Comparison of ENCODE assay signal across 1 cellular context in the genomic region with DNA sequence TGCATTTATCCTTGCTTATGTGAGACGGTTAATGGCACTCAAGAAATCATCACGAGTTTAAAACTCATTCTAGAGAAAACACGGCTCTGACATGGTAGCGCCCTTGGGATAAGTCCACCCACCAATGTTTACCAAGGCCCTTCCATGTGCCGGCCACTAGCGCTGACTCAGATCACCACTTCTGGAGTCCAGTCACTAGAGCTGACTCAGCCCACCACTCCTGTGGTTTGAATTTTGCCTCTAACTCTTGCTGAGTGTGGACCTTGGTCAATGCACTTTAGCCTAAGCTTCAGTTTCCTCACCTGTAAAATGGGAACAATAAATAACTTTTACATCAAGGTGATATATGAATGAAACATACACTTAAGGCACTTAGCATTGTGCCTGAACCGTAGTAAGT.
TF ChIP-seq lines count a peak whose summit lies in the region.

No MANE protein-coding gene starts in this region.

TF ChIP-seq in HepG2, 621 proteins besides CTCF, POLR2A, EP300 and RAD21 (continued from another document and continues in another):
- TF ChIP-seq, protein P1, sequence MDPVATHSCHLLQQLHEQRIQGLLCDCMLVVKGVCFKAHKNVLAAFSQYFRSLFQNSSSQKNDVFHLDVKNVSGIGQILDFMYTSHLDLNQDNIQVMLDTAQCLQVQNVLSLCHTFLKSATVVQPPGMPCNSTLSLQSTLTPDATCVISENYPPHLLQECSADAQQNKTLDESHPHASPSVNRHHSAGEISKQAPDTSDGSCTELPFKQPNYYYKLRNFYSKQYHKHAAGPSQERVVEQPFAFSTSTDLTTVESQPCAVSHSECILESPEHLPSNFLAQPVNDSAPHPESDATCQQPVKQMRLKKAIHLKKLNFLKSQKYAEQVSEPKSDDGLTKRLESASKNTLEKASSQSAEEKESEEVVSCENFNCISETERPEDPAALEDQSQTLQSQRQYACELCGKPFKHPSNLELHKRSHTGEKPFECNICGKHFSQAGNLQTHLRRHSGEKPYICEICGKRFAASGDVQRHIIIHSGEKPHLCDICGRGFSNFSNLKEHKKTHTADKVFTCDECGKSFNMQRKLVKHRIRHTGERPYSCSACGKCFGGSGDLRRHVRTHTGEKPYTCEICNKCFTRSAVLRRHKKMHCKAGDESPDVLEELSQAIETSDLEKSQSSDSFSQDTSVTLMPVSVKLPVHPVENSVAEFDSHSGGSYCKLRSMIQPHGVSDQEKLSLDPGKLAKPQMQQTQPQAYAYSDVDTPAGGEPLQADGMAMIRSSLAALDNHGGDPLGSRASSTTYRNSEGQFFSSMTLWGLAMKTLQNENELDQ (CRISPR knock-in tag; IDR thresholded peaks at IDR 0.05; ENCODE audit: borderline replicate concordance), result no peak
- no peak for TF ChIP-seq ZNF713 (CRISPR knock-in tag; IDR thresholded peaks at IDR 0.05)
- TF ChIP-seq STAG1 (CRISPR knock-in tag; IDR thresholded peaks at IDR 0.05), result no peak
- no peak for TF ChIP-seq ZC3H13 (CRISPR knock-in tag; IDR thresholded peaks at IDR 0.05)
- TF ChIP-seq, protein P2, sequence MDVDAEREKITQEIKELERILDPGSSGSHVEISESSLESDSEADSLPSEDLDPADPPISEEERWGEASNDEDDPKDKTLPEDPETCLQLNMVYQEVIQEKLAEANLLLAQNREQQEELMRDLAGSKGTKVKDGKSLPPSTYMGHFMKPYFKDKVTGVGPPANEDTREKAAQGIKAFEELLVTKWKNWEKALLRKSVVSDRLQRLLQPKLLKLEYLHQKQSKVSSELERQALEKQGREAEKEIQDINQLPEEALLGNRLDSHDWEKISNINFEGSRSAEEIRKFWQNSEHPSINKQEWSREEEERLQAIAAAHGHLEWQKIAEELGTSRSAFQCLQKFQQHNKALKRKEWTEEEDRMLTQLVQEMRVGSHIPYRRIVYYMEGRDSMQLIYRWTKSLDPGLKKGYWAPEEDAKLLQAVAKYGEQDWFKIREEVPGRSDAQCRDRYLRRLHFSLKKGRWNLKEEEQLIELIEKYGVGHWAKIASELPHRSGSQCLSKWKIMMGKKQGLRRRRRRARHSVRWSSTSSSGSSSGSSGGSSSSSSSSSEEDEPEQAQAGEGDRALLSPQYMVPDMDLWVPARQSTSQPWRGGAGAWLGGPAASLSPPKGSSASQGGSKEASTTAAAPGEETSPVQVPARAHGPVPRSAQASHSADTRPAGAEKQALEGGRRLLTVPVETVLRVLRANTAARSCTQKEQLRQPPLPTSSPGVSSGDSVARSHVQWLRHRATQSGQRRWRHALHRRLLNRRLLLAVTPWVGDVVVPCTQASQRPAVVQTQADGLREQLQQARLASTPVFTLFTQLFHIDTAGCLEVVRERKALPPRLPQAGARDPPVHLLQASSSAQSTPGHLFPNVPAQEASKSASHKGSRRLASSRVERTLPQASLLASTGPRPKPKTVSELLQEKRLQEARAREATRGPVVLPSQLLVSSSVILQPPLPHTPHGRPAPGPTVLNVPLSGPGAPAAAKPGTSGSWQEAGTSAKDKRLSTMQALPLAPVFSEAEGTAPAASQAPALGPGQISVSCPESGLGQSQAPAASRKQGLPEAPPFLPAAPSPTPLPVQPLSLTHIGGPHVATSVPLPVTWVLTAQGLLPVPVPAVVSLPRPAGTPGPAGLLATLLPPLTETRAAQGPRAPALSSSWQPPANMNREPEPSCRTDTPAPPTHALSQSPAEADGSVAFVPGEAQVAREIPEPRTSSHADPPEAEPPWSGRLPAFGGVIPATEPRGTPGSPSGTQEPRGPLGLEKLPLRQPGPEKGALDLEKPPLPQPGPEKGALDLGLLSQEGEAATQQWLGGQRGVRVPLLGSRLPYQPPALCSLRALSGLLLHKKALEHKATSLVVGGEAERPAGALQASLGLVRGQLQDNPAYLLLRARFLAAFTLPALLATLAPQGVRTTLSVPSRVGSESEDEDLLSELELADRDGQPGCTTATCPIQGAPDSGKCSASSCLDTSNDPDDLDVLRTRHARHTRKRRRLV (CRISPR knock-in tag; IDR thresholded peaks at IDR 0.05), result no peak
- peak; percentile 87 for TF ChIP-seq SAP130 (CRISPR knock-in tag; IDR thresholded peaks at IDR 0.05; ENCODE audit: low read depth)
- no peak for TF ChIP-seq ZNF225 (CRISPR knock-in tag; IDR thresholded peaks at IDR 0.05)
- TF ChIP-seq ZNF326 (CRISPR knock-in tag; IDR thresholded peaks at IDR 0.05; ENCODE audit: borderline replicate concordance), result no peak
- TF ChIP-seq, protein P3, sequence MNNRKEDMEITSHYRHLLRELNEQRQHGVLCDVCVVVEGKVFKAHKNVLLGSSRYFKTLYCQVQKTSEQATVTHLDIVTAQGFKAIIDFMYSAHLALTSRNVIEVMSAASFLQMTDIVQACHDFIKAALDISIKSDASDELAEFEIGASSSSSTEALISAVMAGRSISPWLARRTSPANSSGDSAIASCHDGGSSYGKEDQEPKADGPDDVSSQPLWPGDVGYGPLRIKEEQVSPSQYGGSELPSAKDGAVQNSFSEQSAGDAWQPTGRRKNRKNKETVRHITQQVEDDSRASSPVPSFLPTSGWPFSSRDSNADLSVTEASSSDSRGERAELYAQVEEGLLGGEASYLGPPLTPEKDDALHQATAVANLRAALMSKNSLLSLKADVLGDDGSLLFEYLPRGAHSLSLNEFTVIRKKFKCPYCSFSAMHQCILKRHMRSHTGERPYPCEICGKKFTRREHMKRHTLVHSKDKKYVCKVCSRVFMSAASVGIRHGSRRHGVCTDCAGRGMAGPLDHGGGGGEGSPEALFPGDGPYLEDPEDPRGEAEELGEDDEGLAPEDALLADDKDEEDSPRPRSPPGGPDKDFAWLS (CRISPR knock-in tag; IDR thresholded peaks at IDR 0.05; ENCODE audit: borderline replicate concordance), result no peak
- no peak for TF ChIP-seq ZNF263 (CRISPR knock-in tag; IDR thresholded peaks at IDR 0.05)
- TF ChIP-seq, protein P4, sequence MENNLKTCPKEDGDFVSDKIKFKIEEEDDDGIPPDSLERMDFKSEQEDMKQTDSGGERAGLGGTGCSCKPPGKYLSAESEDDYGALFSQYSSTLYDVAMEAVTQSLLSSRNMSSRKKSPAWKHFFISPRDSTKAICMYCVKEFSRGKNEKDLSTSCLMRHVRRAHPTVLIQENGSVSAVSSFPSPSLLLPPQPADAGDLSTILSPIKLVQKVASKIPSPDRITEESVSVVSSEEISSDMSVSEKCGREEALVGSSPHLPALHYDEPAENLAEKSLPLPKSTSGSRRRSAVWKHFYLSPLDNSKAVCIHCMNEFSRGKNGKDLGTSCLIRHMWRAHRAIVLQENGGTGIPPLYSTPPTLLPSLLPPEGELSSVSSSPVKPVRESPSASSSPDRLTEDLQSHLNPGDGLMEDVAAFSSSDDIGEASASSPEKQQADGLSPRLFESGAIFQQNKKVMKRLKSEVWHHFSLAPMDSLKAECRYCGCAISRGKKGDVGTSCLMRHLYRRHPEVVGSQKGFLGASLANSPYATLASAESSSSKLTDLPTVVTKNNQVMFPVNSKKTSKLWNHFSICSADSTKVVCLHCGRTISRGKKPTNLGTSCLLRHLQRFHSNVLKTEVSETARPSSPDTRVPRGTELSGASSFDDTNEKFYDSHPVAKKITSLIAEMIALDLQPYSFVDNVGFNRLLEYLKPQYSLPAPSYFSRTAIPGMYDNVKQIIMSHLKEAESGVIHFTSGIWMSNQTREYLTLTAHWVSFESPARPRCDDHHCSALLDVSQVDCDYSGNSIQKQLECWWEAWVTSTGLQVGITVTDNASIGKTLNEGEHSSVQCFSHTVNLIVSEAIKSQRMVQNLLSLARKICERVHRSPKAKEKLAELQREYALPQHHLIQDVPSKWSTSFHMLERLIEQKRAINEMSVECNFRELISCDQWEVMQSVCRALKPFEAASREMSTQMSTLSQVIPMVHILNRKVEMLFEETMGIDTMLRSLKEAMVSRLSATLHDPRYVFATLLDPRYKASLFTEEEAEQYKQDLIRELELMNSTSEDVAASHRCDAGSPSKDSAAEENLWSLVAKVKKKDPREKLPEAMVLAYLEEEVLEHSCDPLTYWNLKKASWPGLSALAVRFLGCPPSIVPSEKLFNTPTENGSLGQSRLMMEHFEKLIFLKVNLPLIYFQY (CRISPR knock-in tag; IDR thresholded peaks at IDR 0.05; ENCODE audit: borderline replicate concordance), result peak; percentile 44; the same call in 1 of the 2 replicates
- TF ChIP-seq ZNF782 (CRISPR knock-in tag; IDR thresholded peaks at IDR 0.05; ENCODE audit: borderline replicate concordance), result no peak
- no peak for TF ChIP-seq NR1H2 (CRISPR knock-in tag; IDR thresholded peaks at IDR 0.05; ENCODE audit: borderline replicate concordance, low read depth)
- no peak for TF ChIP-seq DMAP1 (CRISPR knock-in tag; IDR thresholded peaks at IDR 0.05)
- no peak for TF ChIP-seq MTA1 (CRISPR knock-in tag; IDR thresholded peaks at IDR 0.05; ENCODE audit: borderline replicate concordance)
- no peak for TF ChIP-seq ZNF879 (CRISPR knock-in tag; IDR thresholded peaks at IDR 0.05)
- TF ChIP-seq ZZZ3 (CRISPR knock-in tag; IDR thresholded peaks at IDR 0.05; ENCODE audit: borderline replicate concordance), result no peak
- TF ChIP-seq NR3C1 (CRISPR knock-in tag; IDR thresholded peaks at IDR 0.05), result no peak
- TF ChIP-seq KLF12 (CRISPR knock-in tag; IDR thresholded peaks at IDR 0.05; ENCODE audit: borderline replicate concordance), result no peak
- TF ChIP-seq IRX3 (CRISPR knock-in tag; IDR thresholded peaks at IDR 0.05; ENCODE audit: borderline replicate concordance, low read depth), result no peak
- peak; percentile 91 for TF ChIP-seq ZNF24 (IDR thresholded peaks at IDR 0.05)
- TF ChIP-seq, protein P5, sequence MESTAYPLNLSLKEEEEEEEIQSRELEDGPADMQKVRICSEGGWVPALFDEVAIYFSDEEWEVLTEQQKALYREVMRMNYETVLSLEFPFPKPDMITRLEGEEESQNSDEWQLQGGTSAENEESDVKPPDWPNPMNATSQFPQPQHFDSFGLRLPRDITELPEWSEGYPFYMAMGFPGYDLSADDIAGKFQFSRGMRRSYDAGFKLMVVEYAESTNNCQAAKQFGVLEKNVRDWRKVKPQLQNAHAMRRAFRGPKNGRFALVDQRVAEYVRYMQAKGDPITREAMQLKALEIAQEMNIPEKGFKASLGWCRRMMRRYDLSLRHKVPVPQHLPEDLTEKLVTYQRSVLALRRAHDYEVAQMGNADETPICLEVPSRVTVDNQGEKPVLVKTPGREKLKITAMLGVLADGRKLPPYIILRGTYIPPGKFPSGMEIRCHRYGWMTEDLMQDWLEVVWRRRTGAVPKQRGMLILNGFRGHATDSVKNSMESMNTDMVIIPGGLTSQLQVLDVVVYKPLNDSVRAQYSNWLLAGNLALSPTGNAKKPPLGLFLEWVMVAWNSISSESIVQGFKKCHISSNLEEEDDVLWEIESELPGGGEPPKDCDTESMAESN (CRISPR knock-in tag; conservative IDR thresholded peaks at IDR 0.05), result no peak
- no peak for TF ChIP-seq HDAC6 (IDR thresholded peaks at IDR 0.05; ENCODE audit: low read depth, low read length)
- TF ChIP-seq, protein P6, sequence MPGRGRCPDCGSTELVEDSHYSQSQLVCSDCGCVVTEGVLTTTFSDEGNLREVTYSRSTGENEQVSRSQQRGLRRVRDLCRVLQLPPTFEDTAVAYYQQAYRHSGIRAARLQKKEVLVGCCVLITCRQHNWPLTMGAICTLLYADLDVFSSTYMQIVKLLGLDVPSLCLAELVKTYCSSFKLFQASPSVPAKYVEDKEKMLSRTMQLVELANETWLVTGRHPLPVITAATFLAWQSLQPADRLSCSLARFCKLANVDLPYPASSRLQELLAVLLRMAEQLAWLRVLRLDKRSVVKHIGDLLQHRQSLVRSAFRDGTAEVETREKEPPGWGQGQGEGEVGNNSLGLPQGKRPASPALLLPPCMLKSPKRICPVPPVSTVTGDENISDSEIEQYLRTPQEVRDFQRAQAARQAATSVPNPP (CRISPR knock-in tag; IDR thresholded peaks at IDR 0.05), result no peak
- TF ChIP-seq, protein P7, sequence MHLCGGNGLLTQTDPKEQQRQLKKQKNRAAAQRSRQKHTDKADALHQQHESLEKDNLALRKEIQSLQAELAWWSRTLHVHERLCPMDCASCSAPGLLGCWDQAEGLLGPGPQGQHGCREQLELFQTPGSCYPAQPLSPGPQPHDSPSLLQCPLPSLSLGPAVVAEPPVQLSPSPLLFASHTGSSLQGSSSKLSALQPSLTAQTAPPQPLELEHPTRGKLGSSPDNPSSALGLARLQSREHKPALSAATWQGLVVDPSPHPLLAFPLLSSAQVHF (CRISPR knock-in tag; IDR thresholded peaks at IDR 0.05), result no peak
- no peak for TF ChIP-seq NFKB2 (CRISPR knock-in tag; IDR thresholded peaks at IDR 0.05; ENCODE audit: borderline replicate concordance)
- no peak for TF ChIP-seq ZNF547 (CRISPR knock-in tag; IDR thresholded peaks at IDR 0.05)
- TF ChIP-seq HHEX (CRISPR knock-in tag; IDR thresholded peaks at IDR 0.05), result no peak
- peak; percentile 57 for TF ChIP-seq PHF5A (CRISPR knock-in tag; IDR thresholded peaks at IDR 0.05; ENCODE audit: low read depth, unreplicated experiment)
- no peak for TF ChIP-seq GTF3A (CRISPR knock-in tag; conservative IDR thresholded peaks at IDR 0.05)
- TF ChIP-seq MEIS1 (CRISPR knock-in tag; IDR thresholded peaks at IDR 0.05; ENCODE audit: borderline replicate concordance), result no peak
- TF ChIP-seq, protein P8, sequence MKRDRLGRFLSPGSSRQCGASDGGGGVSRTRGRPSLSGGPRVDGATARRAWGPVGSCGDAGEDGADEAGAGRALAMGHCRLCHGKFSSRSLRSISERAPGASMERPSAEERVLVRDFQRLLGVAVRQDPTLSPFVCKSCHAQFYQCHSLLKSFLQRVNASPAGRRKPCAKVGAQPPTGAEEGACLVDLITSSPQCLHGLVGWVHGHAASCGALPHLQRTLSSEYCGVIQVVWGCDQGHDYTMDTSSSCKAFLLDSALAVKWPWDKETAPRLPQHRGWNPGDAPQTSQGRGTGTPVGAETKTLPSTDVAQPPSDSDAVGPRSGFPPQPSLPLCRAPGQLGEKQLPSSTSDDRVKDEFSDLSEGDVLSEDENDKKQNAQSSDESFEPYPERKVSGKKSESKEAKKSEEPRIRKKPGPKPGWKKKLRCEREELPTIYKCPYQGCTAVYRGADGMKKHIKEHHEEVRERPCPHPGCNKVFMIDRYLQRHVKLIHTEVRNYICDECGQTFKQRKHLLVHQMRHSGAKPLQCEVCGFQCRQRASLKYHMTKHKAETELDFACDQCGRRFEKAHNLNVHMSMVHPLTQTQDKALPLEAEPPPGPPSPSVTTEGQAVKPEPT (CRISPR knock-in tag; IDR thresholded peaks at IDR 0.05; ENCODE audit: low read depth), result no peak
- TF ChIP-seq, protein P9, sequence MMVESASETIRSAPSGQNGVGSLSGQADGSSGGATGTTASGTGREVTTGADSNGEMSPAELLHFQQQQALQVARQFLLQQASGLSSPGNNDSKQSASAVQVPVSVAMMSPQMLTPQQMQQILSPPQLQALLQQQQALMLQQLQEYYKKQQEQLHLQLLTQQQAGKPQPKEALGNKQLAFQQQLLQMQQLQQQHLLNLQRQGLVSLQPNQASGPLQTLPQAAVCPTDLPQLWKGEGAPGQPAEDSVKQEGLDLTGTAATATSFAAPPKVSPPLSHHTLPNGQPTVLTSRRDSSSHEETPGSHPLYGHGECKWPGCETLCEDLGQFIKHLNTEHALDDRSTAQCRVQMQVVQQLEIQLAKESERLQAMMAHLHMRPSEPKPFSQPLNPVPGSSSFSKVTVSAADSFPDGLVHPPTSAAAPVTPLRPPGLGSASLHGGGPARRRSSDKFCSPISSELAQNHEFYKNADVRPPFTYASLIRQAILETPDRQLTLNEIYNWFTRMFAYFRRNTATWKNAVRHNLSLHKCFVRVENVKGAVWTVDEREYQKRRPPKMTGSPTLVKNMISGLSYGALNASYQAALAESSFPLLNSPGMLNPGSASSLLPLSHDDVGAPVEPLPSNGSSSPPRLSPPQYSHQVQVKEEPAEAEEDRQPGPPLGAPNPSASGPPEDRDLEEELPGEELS (CRISPR knock-in tag; IDR thresholded peaks at IDR 0.05), result no peak
